25 cellular contexts compared by ENCODE assay signal in genomic region chr9:97313243-97313642, GRCh38.
"Had no signal": no experiment of that assay in that cellular context is flagged by ENCODE, and none has a peak within 500 bp of the region (broad histone marks: within the 10 kb centered on the region; RNA-seq: fewer than 3 reads in every experiment).

No MANE protein-coding gene starts in this region.

- H3K27me3 ChIP-seq: right atrium auricular region, right lobe of liver, suprapubic skin, tibial nerve, vagina had no signal

- ATAC-seq: left colon; naive thymus-derived CD8-positive, alpha-beta T cell; right lobe of liver; stimulated activated memory B cell treated with anti-CD40 and anti-IgM and Interleukin-4, amounts not matched to agents 10 μg/mL and 1 μg/mL and 100 μg/mL, for 72 hours had no signal

- H3K36me3 ChIP-seq: right lobe of liver had no signal

- H3K27ac ChIP-seq: left ventricle myocardium inferior, parathyroid adenoma, right atrium auricular region, right lobe of liver, suprapubic skin, thoracic aorta, tibial nerve, vagina had no signal

- H3K9me3 ChIP-seq: left ventricle myocardium inferior, right atrium auricular region, right lobe of liver, suprapubic skin, thoracic aorta, tibial nerve, vagina had no signal

- H3K9me3 Mint-ChIP-seq: naive thymus-derived CD8-positive, alpha-beta T cell; nephron; neural crest cell; stimulated activated memory B cell treated with anti-CD40 and anti-IgM and Interleukin-4, amounts not matched to agents 10 μg/mL and 1 μg/mL and 100 μg/mL, for 72 hours; type B pancreatic cell had no signal

- H3K4me3 Mint-ChIP-seq: naive thymus-derived CD8-positive, alpha-beta T cell; nephron; neural crest cell; stimulated activated memory B cell treated with anti-CD40 and anti-IgM and Interleukin-4, amounts not matched to agents 10 μg/mL and 1 μg/mL and 100 μg/mL, for 72 hours; type B pancreatic cell had no signal

- H3K4me1 ChIP-seq: left ventricle myocardium inferior, parathyroid adenoma, right atrium auricular region, right lobe of liver, suprapubic skin, vagina had no signal

- DNase-seq: hippocampal formation; kidney; left colon; left ventricle myocardium inferior; mammary epithelial cell; mesenchymal stem cell; naive thymus-derived CD8-positive, alpha-beta T cell; nucleus accumbens; right lobe of liver; stimulated activated CD4-positive, alpha-beta T cell treated with anti-CD3 and anti-CD28 coated beads, Interleukin-1b, Interleukin-23, amount 100 ng/mL, for 48 hours; stimulated activated CD4-positive, alpha-beta T cell treated with anti-CD3 and anti-CD28 coated beads, Interleukin-2, amount 100 ng/mL, for 48 hours; stimulated activated CD4-positive, alpha-beta T cell treated with anti-CD3 and anti-CD28 coated beads, Interleukin-4, amount 100 ng/mL, for 4 hours; stimulated activated CD8-positive, alpha-beta memory T cell treated with anti-CD3 and anti-CD28 coated beads, Interleukin-4, amount 100 ng/mL, for 48 hours; stimulated activated naive CD4-positive, alpha-beta T cell treated with Interleukin-2 at 50 U/mL for 16 hours had no signal

- H3K4me1 Mint-ChIP-seq: nephron; stimulated activated memory B cell treated with anti-CD40 and anti-IgM and Interleukin-4, amounts not matched to agents 10 μg/mL and 1 μg/mL and 100 μg/mL, for 72 hours had no signal

- H3K27ac Mint-ChIP-seq: nephron; stimulated activated memory B cell treated with anti-CD40 and anti-IgM and Interleukin-4, amounts not matched to agents 10 μg/mL and 1 μg/mL and 100 μg/mL, for 72 hours; type B pancreatic cell had no signal

- H3K27me3 Mint-ChIP-seq: naive thymus-derived CD8-positive, alpha-beta T cell; stimulated activated memory B cell treated with anti-CD40 and anti-IgM and Interleukin-4, amounts not matched to agents 10 μg/mL and 1 μg/mL and 100 μg/mL, for 72 hours; type B pancreatic cell had no signal

- H3K4me3 ChIP-seq: left ventricle myocardium inferior, right atrium auricular region, right lobe of liver, smooth muscle cell, suprapubic skin, thoracic aorta, tibial nerve, vagina had no signal
